Comparison of ENCODE assay signal across 8 cellular contexts in the genomic region with DNA sequence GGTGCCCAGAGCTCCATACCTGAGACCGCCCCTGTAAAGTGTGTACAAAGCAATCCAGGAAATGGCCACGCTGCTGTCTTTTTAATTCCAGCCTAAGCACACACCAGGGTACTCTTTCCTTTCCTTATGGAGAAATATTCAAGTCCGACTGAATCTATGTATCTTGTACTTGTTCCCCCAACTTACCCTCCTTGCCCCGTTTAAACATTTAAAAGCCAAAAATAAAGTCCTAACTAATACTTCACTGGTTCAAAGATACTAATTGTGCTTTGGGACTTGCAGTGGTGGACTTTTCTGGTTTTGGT. TPM values are rescaled to one million over a fixed set of nuclear protein-coding genes. Genes with fewer than 3 reads are reported as not detected.
DNase-seq lines count a peak whose midpoint lies in the region; ATAC-seq and TF ChIP-seq lines count a peak whose summit lies in the region.

No MANE protein-coding gene starts in this region.

- peak overlapping the region; percentile 77 for H3K4me2 ChIP-seq in SK-N-SH

- H3K9me2 ChIP-seq in SK-N-SH = no peaks in the 10 kb centered on the region

- no peak for TF ChIP-seq POLR2A in upper lobe of left lung (IDR thresholded peaks at IDR 0.05)

- WGBS in SK-N-SH (ENCODE audit: low lambda C conversion rate) = 18% methylated on average over 4 of the region's 4 CpGs
- 3% methylated on average over 4 of the region's 4 CpGs for WGBS in liver
- 4 to 41% methylated on average over 4 of the region's 4 CpGs for WGBS in upper lobe of left lung, 2 donors

- H3K79me2 ChIP-seq in SK-N-SH (ENCODE audit: insufficient read depth) = peaks cover 40% of the 10 kb centered on the region

- ATAC-seq in SK-N-SH treated with all-trans-retinoic acid at 6 μM for 48 hours (no peak; the same call in 1 of the 3 replicates), HG03432 (IDR thresholded peaks at IDR 0.05; ENCODE audit: unreplicated experiment) (peak; percentile 9), upper lobe of left lung (ENCODE audit: low FRiP score in 2 of 2) (peak; percentile 12 to 67), GM21717 (IDR thresholded peaks at IDR 0.05; ENCODE audit: unreplicated experiment) (no peak)

- CTCF ChIA-PET in SK-N-SH (lab: Yijun Ruan, JAX) = interaction anchor here (1.0 to 1.3 kb wide), 4 partner anchors 60 to 172 kb away, joined by 3 to 4 read pairs (median 4); no protein-coding TSS in a partner anchor

- peaks cover 4% of the 10 kb centered on the region for H4K20me1 ChIP-seq in SK-N-SH (ENCODE audit: insufficient read depth)

- peak overlapping the region; percentile 91; the same call in 1 of the 2 replicates for H2AFZ ChIP-seq in SK-N-SH (ENCODE audit: low read depth)

- TF ChIP-seq RAD21 in SK-N-SH (IDR thresholded peaks at IDR 0.05; ENCODE audit: low read length) (no peak), liver (IDR thresholded peaks at IDR 0.05) (no peak)

- peaks cover 3% of the 10 kb centered on the region for H3F3A ChIP-seq in SK-N-SH (replicated peaks; ENCODE audit: insufficient read depth)

- peak overlapping the region; percentile 75 to 81 for H3K4me3 ChIP-seq in SK-N-SH (ENCODE audit: low read depth in 2 of 2, low read length in 1 of 2)
- peak overlapping the region; percentile 86 for H3K4me3 ChIP-seq in adipocyte (ENCODE audit: low read length)
- peak overlapping the region; percentile 58 to 89 (median 88) for H3K4me3 ChIP-seq in liver (ENCODE audit: low read depth in 1 of 3, low read length in 3 of 3)
- H3K4me3 ChIP-seq in upper lobe of left lung = peak overlapping the region in 3 of 4 donors; percentile 65 to 87 (median 69)

- POLR2A ChIA-PET in SK-N-SH (lab: Yijun Ruan, JAX) = no interaction called here

- H3K9ac ChIP-seq in SK-N-SH (peak overlapping the region; percentile 70), adipocyte (ENCODE audit: low read length) (peak overlapping the region; percentile 89), liver (ENCODE audit: low read depth in 1 of 2, low read length in 2 of 2) (peak overlapping the region in 1 of 2 donors; percentile 74)

- TF ChIP-seq CTCF in SK-N-SH (IDR thresholded peaks at IDR 0.05) (no peak), liver (IDR thresholded peaks at IDR 0.05; ENCODE audit: low read depth, low read length, missing input control) (no peak), upper lobe of left lung (IDR thresholded peaks at IDR 0.05) (no peak)

- no peaks in the 10 kb centered on the region for H3K36me3 ChIP-seq in SK-N-SH (replicated peaks in 1 of 2; ENCODE audit: control insufficient read depth in 1 of 2, insufficient read depth in 2 of 2, low read length in 1 of 2)
- no peaks in the 10 kb centered on the region for H3K36me3 ChIP-seq in adipocyte (ENCODE audit: control insufficient read depth, insufficient read depth, low read length, severe bottlenecking)
- no peaks in the 10 kb centered on the region for H3K36me3 ChIP-seq in liver (ENCODE audit: control insufficient read depth in 4 of 4, insufficient read depth in 3 of 4, low read depth in 1 of 4, low read length in 3 of 4)
- no peaks in the 10 kb centered on the region for H3K36me3 ChIP-seq in upper lobe of left lung

- H3K9me3 ChIP-seq in SK-N-SH (no peaks in the 10 kb centered on the region), adipocyte (ENCODE audit: control insufficient read depth, low read length) (no peaks in the 10 kb centered on the region), liver (ENCODE audit: control insufficient read depth in 4 of 4, low read length in 3 of 4) (no peaks in the 10 kb centered on the region), upper lobe of left lung (no peaks in the 10 kb centered on the region)

- H3K27ac ChIP-seq in SK-N-SH (ENCODE audit: low read depth in 2 of 2, low read length in 1 of 2) (no peak overlapping the region; a peak in 1 of 4 replicates), liver (ENCODE audit: low read depth in 1 of 2, low read length in 2 of 2) (peak overlapping the region; percentile 79 to 92), upper lobe of left lung (peak overlapping the region; percentile 74 to 89 (median 86))

- TF ChIP-seq EP300 in SK-N-SH (IDR thresholded peaks at IDR 0.05; ENCODE audit: borderline replicate concordance in 1 of 2, low read depth in 1 of 2, low read length in 1 of 2) = no peak
- TF ChIP-seq EP300 in upper lobe of left lung (IDR thresholded peaks at IDR 0.05) = no peak

- no peaks in the 10 kb centered on the region; a peak in 3 of 4 replicates for H3K4me1 ChIP-seq in SK-N-SH (ENCODE audit: control insufficient read depth in 1 of 2, insufficient read depth in 2 of 2, low read depth in 1 of 2, low read length in 1 of 2)
- H3K4me1 ChIP-seq in adipocyte (ENCODE audit: control insufficient read depth, insufficient read depth, low read length) = peaks cover 10% of the 10 kb centered on the region
- H3K4me1 ChIP-seq in liver (ENCODE audit: control insufficient read depth in 4 of 4, insufficient read depth in 4 of 4, low read length in 3 of 4) = peaks cover 0 to 3% (median 1%) of the 10 kb centered on the region in 4 donors
- H3K4me1 ChIP-seq in upper lobe of left lung = peaks cover 0 to 5% (median 0%) of the 10 kb centered on the region in 4 donors

- H3K27me3 ChIP-seq in SK-N-SH (ENCODE audit: insufficient read depth) (no peaks in the 10 kb centered on the region), adipocyte (replicated peaks; ENCODE audit: control insufficient read depth, insufficient read depth, low read length) (peaks cover 6% of the 10 kb centered on the region), liver (ENCODE audit: control insufficient read depth in 4 of 4, insufficient read depth in 4 of 4, low read length in 3 of 4) (peaks cover 0 to 3% (median 0%) of the 10 kb centered on the region in 4 donors), upper lobe of left lung (no peaks in the 10 kb centered on the region)

- DNase-seq in SK-N-SH = no peak
- no peak for DNase-seq in adipocyte (ENCODE audit: low read depth)
- DNase-seq in upper lobe of left lung = peak in 1 of 2 donors; percentile 31
- no peak for DNase-seq in activated CD8-positive, alpha-beta memory T cell treated with anti-CD3 and anti-CD28 coated beads, Interleukin-2, amount 50 U/mL, for 4 hours

TF ChIP-seq in SK-N-SH, 30 proteins besides CTCF, POLR2A, EP300 and RAD21 (continues in another document):
- no peak for TF ChIP-seq TAF1 (IDR thresholded peaks at IDR 0.05; ENCODE audit: borderline replicate concordance, low read depth, low read length)
- TF ChIP-seq POLR2AphosphoS5 (IDR thresholded peaks at IDR 0.05; ENCODE audit: low read depth, low read length) = no peak
- TF ChIP-seq NRF1 (IDR thresholded peaks at IDR 0.05; ENCODE audit: low read depth, low read length) = no peak

TF ChIP-seq in SK-N-SH treated with all-trans-retinoic acid at 6 μM for 48 hours, 23 proteins besides CTCF, POLR2A, EP300 and RAD21 (continues in another document):
- TF ChIP-seq TCF4 (CRISPR knock-in tag; IDR thresholded peaks at IDR 0.05; ENCODE audit: borderline replicate concordance) (no peak), ZNF70 (CRISPR knock-in tag; IDR thresholded peaks at IDR 0.05) (no peak), OSR1 (CRISPR knock-in tag; IDR thresholded peaks at IDR 0.05) (no peak), CSRNP3 (CRISPR knock-in tag; IDR thresholded peaks at IDR 0.05) (no peak)

TF ChIP-seq in liver, 16 proteins besides CTCF, POLR2A, EP300 and RAD21 (continues in another document):
- TF ChIP-seq FOXA1 (IDR thresholded peaks at IDR 0.05) = no peak
- TF ChIP-seq HNF4G (IDR thresholded peaks at IDR 0.05) = no peak
- TF ChIP-seq TAF1 (conservative IDR thresholded peaks at IDR 0.05) = no peak
- TF ChIP-seq YY1 (IDR thresholded peaks at IDR 0.05) = peak; percentile 76
- TF ChIP-seq ATF3 (IDR thresholded peaks at IDR 0.05) = no peak
- no peak for TF ChIP-seq RXRA (IDR thresholded peaks at IDR 0.05)
- TF ChIP-seq JUND (IDR thresholded peaks at IDR 0.05) = no peak
- TF ChIP-seq SP1 (IDR thresholded peaks at IDR 0.05) = no peak
- no peak for TF ChIP-seq GABPA (IDR thresholded peaks at IDR 0.05 in 1 of 2, conservative IDR thresholded peaks at IDR 0.05 in 1 of 2)
- no peak for TF ChIP-seq EGR1 (IDR thresholded peaks at IDR 0.05; ENCODE audit: low read depth in 2 of 2)

RNA-seq across cellular contexts. Expression of gene AMMECR1, which starts 0.7 kb away (rescaled TPM):
- 1.3 and 1.8 TPM in 2 replicates for polyA plus RNA-seq in SK-N-SH (2012; rRNA removed)
- polyA plus RNA-seq in SK-N-SH (2012; cell fraction: cytosol; rRNA removed) = 1.4 and 2.0 TPM in 2 replicates
- polyA plus RNA-seq in SK-N-SH (2012; cell fraction: nucleus; rRNA removed) = 3.2 and 3.7 TPM in 2 replicates
- total RNA-seq in liver = 10 to 100 TPM in 1 of 2 donors, 1 to 10 TPM in 1; 4.7 to 30.9 TPM
- polyA plus RNA-seq in liver = 1 to 10 TPM; 1.7 to 2.5 TPM
- 10 to 100 TPM in 1 of 6 donors, 1 to 10 TPM in 5; 1.4 to 20.1 (median 8.0) TPM for total RNA-seq in upper lobe of left lung

RNA-seq across cellular contexts. Expression of gene RTL9, which starts 40.0 kb away (rescaled TPM):
- 0.02 and 0.05 TPM in 2 replicates for polyA plus RNA-seq in SK-N-SH (2012; rRNA removed)
- polyA plus RNA-seq in SK-N-SH (2012; cell fraction: cytosol; rRNA removed) = 0.03 and 0.05 TPM in 2 replicates
- polyA plus RNA-seq in SK-N-SH (2012; cell fraction: nucleus; rRNA removed) = 0.11 and 0.19 TPM in 2 replicates
- under 1 TPM; 0.25 to 0.37 TPM for total RNA-seq in liver
- under 1 TPM in 1 of 2 donors, not detected in 1; 0.05 TPM for polyA plus RNA-seq in liver
- total RNA-seq in upper lobe of left lung = under 1 TPM in 4 of 6 donors, not detected in 2; under 0.01 to 0.51 (median 0.18) TPM

Comparison
In these comparisons a context has a peak if more than half of its experiments do, and no peak if none do; other contexts are left out.
1. H3K27ac ChIP-seq: peak in liver (2 of 2) and upper lobe of left lung (4 of 4); none in SK-N-SH (0 of 2).
2. ATAC-seq: peak in HG03432 (single experiment) and upper lobe of left lung (2 of 2); none in SK-N-SH treated with all-trans-retinoic acid at 6 μM for 48 hours (single experiment) and GM21717 (single experiment).
3. Peak in every context shown above with its lines, with median percentiles within 50 percentile points of each other: H3K4me3 ChIP-seq.